ENCODE assay signal across 9 cellular contexts in genomic region chr1:27077968-27078367, GRCh38.
"Had no signal": no experiment of that assay in that cellular context is flagged by ENCODE, and none has a peak within 500 bp of the region (broad histone marks: within the 10 kb centered on the region; RNA-seq: fewer than 3 reads in every experiment).

No MANE protein-coding gene starts in this region.

- ATAC-seq: HCT116, HepG2 had no signal

- H3K9me3 ChIP-seq: HAP-1 had no signal

- H3K27ac Mint-ChIP-seq: IgD-negative memory B cell had no signal

- H3K36me3 ChIP-seq: HAP-1 had no signal

- DNase-seq: GM23248, GOT3, H7, KG1 had no signal

- H3K36me3 Mint-ChIP-seq: IgD-negative memory B cell had no signal

- H3K4me1 Mint-ChIP-seq: IgD-negative memory B cell had no signal

- H3K4me3 Mint-ChIP-seq: IgD-negative memory B cell had no signal

- H3K27ac ChIP-seq: GM23248, HL-60 had no signal

- H3K4me3 ChIP-seq: GM23248, HAP-1 had no signal

- H3K4me1 ChIP-seq: HAP-1 had no signal
